Comparison of ENCODE assay signal across 11 cellular contexts in the genomic region with DNA sequence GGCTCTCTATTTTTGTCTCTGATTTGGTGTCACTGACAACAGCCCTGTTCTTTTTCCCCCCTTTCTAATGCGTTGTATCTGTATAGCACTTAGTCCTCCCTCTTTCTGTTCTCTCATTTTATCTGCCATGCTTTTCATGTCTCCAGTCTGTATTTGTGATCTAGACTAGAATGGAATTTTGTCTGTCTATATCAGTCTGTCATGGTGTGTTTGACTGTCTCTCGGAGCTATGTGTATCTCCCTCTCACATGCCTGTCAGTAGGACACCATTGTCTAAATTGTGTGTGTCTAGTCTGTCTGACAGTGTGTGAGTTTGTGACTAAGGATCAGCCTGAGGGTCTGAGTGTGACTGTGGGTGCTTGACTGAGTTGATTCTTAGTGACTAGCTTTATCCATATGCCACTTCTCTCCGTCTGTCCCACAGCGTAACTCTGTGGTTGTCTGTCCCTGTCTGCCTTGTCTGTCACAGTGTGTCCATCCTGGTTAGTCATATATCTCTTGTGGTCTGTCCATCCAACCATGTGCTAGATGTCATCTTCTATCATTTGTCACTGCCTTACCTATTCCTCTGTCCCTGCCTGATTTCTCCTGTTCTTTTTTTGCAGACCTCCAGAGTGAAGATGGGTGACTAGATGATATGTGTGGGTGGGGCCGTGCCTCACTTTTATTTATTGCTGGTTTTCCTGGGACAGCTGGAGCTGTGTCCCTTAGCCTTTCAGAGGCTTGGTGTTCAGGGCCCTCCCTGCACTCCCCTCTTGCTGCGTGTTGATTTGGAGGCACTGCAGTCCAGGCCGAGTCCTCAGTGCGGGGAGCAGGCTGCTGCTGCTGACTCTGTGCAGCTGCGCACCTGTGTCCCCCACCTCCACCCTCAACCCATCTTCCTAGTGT. TPM values are rescaled to one million over a fixed set of nuclear protein-coding genes. Genes with fewer than 3 reads are reported as not detected.
A peak's percentile ranks its signal among the peaks of the same experiment; 100 is the strongest.
DNase-seq lines count a peak whose midpoint lies in the region; ATAC-seq and TF ChIP-seq lines count a peak whose summit lies in the region.
"Had no signal": no experiment of that assay in that cellular context is flagged by ENCODE, and none has a peak within 500 bp of the region (broad histone marks: within the 10 kb centered on the region; RNA-seq: fewer than 3 reads in every experiment).

No MANE protein-coding gene starts in this region.

- intact Hi-C loops in CD14-positive monocyte (cut with micrococcal nuclease): loop anchor here in 1 of 2 donors (10.0 kb wide), 2 partner anchors 323 to 377 kb away; partner anchors contain the start of genes ERI3 and KDM4A
- intact Hi-C loops in activated T-helper 1 cell treated with anti-CD3 and anti-CD28 coated beads, Interleukin-12 subunit alpha, Interleukin-12 subunit beta, Interleukin-2, Interleukin-4 antibody, amounts not matched to agents 30 ng/mL and 10 ng/mL and 1 ng/mL, durations not matched to agents 14 hours and 24 hours and 36 hours (cut with micrococcal nuclease): loop anchor here (10.0 kb wide), 1 partner anchor 613 kb away; the partner anchor contains the start of gene ELOVL1
- intact Hi-C loops in natural killer cell (cut with micrococcal nuclease): no loop called here

- peaks cover 0 to 1% (median 0%) of the 10 kb centered on the region in 7 donors for H3K9me3 Mint-ChIP-seq in CD14-positive monocyte
- no peaks in the 10 kb centered on the region for H3K9me3 Mint-ChIP-seq in HFFc6
- H3K9me3 Mint-ChIP-seq in activated T-helper 1 cell treated with anti-CD3 and anti-CD28 coated beads, Interleukin-12 subunit alpha, Interleukin-12 subunit beta, Interleukin-2, Interleukin-4 antibody, amounts not matched to agents 30 ng/mL and 10 ng/mL and 1 ng/mL, durations not matched to agents 14 hours and 24 hours and 36 hours: no peaks in the 10 kb centered on the region
- H3K9me3 Mint-ChIP-seq in natural killer cell: no peaks in the 10 kb centered on the region

- H3K27ac Mint-ChIP-seq in CD14-positive monocyte: peak overlapping the region; percentile 50 to 75 (median 66)
- peak overlapping the region; percentile 79 for H3K27ac Mint-ChIP-seq in HFFc6
- H3K27ac Mint-ChIP-seq in activated T-helper 1 cell treated with anti-CD3 and anti-CD28 coated beads, Interleukin-12 subunit alpha, Interleukin-12 subunit beta, Interleukin-2, Interleukin-4 antibody, amounts not matched to agents 30 ng/mL and 10 ng/mL and 1 ng/mL, durations not matched to agents 14 hours and 24 hours and 36 hours: no peak overlapping the region
- H3K27ac Mint-ChIP-seq in natural killer cell: peak overlapping the region in 1 of 2 donors; percentile 91

- TF ChIP-seq CTCF in CD14-positive monocyte (IDR thresholded peaks at IDR 0.05): no peak
- no peak for TF ChIP-seq CTCF in HFFc6 (IDR thresholded peaks at IDR 0.05)
- no peak for TF ChIP-seq CTCF in natural killer cell (IDR thresholded peaks at IDR 0.05)

- H3K36me3 Mint-ChIP-seq in CD14-positive monocyte (peaks cover 31 to 32% of the 10 kb centered on the region in 2 donors), HFFc6 (ENCODE audit: low read depth) (peaks cover 37% of the 10 kb centered on the region), natural killer cell (peaks cover 9% of the 10 kb centered on the region)
- H3K36me3 Mint-ChIP-seq in activated T-helper 1 cell treated with anti-CD3 and anti-CD28 coated beads, Interleukin-12 subunit alpha, Interleukin-12 subunit beta, Interleukin-2, Interleukin-4 antibody, amounts not matched to agents 30 ng/mL and 10 ng/mL and 1 ng/mL, durations not matched to agents 14 hours and 24 hours and 36 hours (ENCODE audit: low read depth): peaks cover 38% of the 10 kb centered on the region

- peak overlapping the region; percentile 89 to 99 for H3K4me3 Mint-ChIP-seq in CD14-positive monocyte
- H3K4me3 Mint-ChIP-seq in HFFc6: peak overlapping the region; percentile 85
- peak overlapping the region; percentile 85 for H3K4me3 Mint-ChIP-seq in activated T-helper 1 cell treated with anti-CD3 and anti-CD28 coated beads, Interleukin-12 subunit alpha, Interleukin-12 subunit beta, Interleukin-2, Interleukin-4 antibody, amounts not matched to agents 30 ng/mL and 10 ng/mL and 1 ng/mL, durations not matched to agents 14 hours and 24 hours and 36 hours
- H3K4me3 Mint-ChIP-seq in natural killer cell: peak overlapping the region; percentile 56

- H3K27me3 Mint-ChIP-seq in CD14-positive monocyte (ENCODE audit: low read depth in 3 of 3) (peaks cover 4 to 8% (median 6%) of the 10 kb centered on the region in 3 donors), HFFc6 (ENCODE audit: insufficient read depth) (peaks cover 4% of the 10 kb centered on the region; the same call in 1 of the 2 replicates), natural killer cell (ENCODE audit: low read depth in 2 of 2) (no peaks in the 10 kb centered on the region)
- H3K27me3 Mint-ChIP-seq in activated T-helper 1 cell treated with anti-CD3 and anti-CD28 coated beads, Interleukin-12 subunit alpha, Interleukin-12 subunit beta, Interleukin-2, Interleukin-4 antibody, amounts not matched to agents 30 ng/mL and 10 ng/mL and 1 ng/mL, durations not matched to agents 14 hours and 24 hours and 36 hours (ENCODE audit: insufficient read depth): peaks cover 1% of the 10 kb centered on the region

- ATAC-seq in natural killer cell: no peak
- ATAC-seq: left colon had no signal

- H3K4me1 Mint-ChIP-seq in CD14-positive monocyte (peaks cover 59% of the 10 kb centered on the region), HFFc6 (ENCODE audit: low read depth) (peaks cover 56% of the 10 kb centered on the region), natural killer cell (peaks cover 41 to 68% of the 10 kb centered on the region in 2 donors)
- peaks cover 58% of the 10 kb centered on the region for H3K4me1 Mint-ChIP-seq in activated T-helper 1 cell treated with anti-CD3 and anti-CD28 coated beads, Interleukin-12 subunit alpha, Interleukin-12 subunit beta, Interleukin-2, Interleukin-4 antibody, amounts not matched to agents 30 ng/mL and 10 ng/mL and 1 ng/mL, durations not matched to agents 14 hours and 24 hours and 36 hours (ENCODE audit: low read depth)

- DNase-seq in CD14-positive monocyte (ENCODE audit: low spot score) (no peak), HFFc6 (no peak), natural killer cell (no peak), NCI-H1105 (lab: John Stamatoyannopoulos, UW) (no peak), middle frontal gyrus (ENCODE audit: extremely low spot score, low spot score) (no peak), OCI-M2 (lab: John Stamatoyannopoulos, UW; ENCODE audit: unreplicated experiment) (no peak), kidney glomerular epithelial cell (lab: John Stamatoyannopoulos, UW) (no peak)
- no peak for DNase-seq in activated T-helper 1 cell treated with anti-CD3 and anti-CD28 coated beads, Interleukin-12 subunit alpha, Interleukin-12 subunit beta, Interleukin-2, Interleukin-4 antibody, amounts not matched to agents 30 ng/mL and 10 ng/mL and 1 ng/mL, durations not matched to agents 14 hours and 24 hours and 36 hours (ENCODE audit: low spot score)
- DNase-seq: adrenal gland, NCI-H345 had no signal

RNA-seq across cellular contexts. Expression of gene B4GALT2, which starts 1.4 kb away (rescaled TPM):
- polyA plus RNA-seq in CD14-positive monocyte: under 1 TPM in 1 of 2 donors, not detected in 1; 0.30 TPM
- total RNA-seq in HFFc6 (2021; fragmentation: NEBNext Ultra II Directional; extraction: Animal tissue kit (Norgen Biotek cat#: 25700)): 100 to 1,000 TPM in 2 of 6 experiments, 10 to 100 TPM in 4; 87.8 to 107 (median 98.8) TPM
- 51.2 and 51.3 TPM in 2 replicates for total RNA-seq in activated T-helper 1 cell treated with anti-CD3 and anti-CD28 coated beads, Interleukin-12 subunit alpha, Interleukin-12 subunit beta, Interleukin-2, Interleukin-4 antibody, amounts not matched to agents 30 ng/mL and 10 ng/mL and 1 ng/mL, durations not matched to agents 14 hours and 24 hours and 36 hours
- 1 to 10 TPM; 1.5 to 5.5 (median 2.2) TPM for total RNA-seq in natural killer cell

RNA-seq across cellular contexts. Expression of gene ATP6V0B, which starts 2.9 kb away (rescaled TPM):
- 1,000 to 10,000 TPM in 1 of 2 donors, 100 to 1,000 TPM in 1; 954 to 1,219 TPM for polyA plus RNA-seq in CD14-positive monocyte
- total RNA-seq in HFFc6 (2021; fragmentation: NEBNext Ultra II Directional; extraction: Animal tissue kit (Norgen Biotek cat#: 25700)): 100 to 1,000 TPM; 145 to 191 (median 155) TPM
- 187 and 195 TPM in 2 replicates for total RNA-seq in activated T-helper 1 cell treated with anti-CD3 and anti-CD28 coated beads, Interleukin-12 subunit alpha, Interleukin-12 subunit beta, Interleukin-2, Interleukin-4 antibody, amounts not matched to agents 30 ng/mL and 10 ng/mL and 1 ng/mL, durations not matched to agents 14 hours and 24 hours and 36 hours
- 100 to 1,000 TPM in 2 of 3 donors, 10 to 100 TPM in 1; 76.3 to 115 (median 113) TPM for total RNA-seq in natural killer cell

RNA-seq across cellular contexts. Expression of gene DPH2, which starts 7.8 kb away (rescaled TPM):
- polyA plus RNA-seq in CD14-positive monocyte: 10 to 100 TPM; 13.0 to 14.1 TPM
- 10 to 100 TPM; 19.1 to 22.7 (median 20.8) TPM for total RNA-seq in HFFc6 (2021; fragmentation: NEBNext Ultra II Directional; extraction: Animal tissue kit (Norgen Biotek cat#: 25700))
- total RNA-seq in activated T-helper 1 cell treated with anti-CD3 and anti-CD28 coated beads, Interleukin-12 subunit alpha, Interleukin-12 subunit beta, Interleukin-2, Interleukin-4 antibody, amounts not matched to agents 30 ng/mL and 10 ng/mL and 1 ng/mL, durations not matched to agents 14 hours and 24 hours and 36 hours: 73.8 and 74.8 TPM in 2 replicates
- total RNA-seq in natural killer cell: 10 to 100 TPM; 18.2 to 27.3 (median 18.8) TPM

RNA-seq across cellular contexts. Expression of gene CCDC24, which starts 13.8 kb away (rescaled TPM):
- 1 to 10 TPM; 1.1 to 1.9 TPM for polyA plus RNA-seq in CD14-positive monocyte
- total RNA-seq in HFFc6 (2021; fragmentation: NEBNext Ultra II Directional; extraction: Animal tissue kit (Norgen Biotek cat#: 25700)): 1 to 10 TPM; 5.6 to 7.7 (median 6.5) TPM
- total RNA-seq in activated T-helper 1 cell treated with anti-CD3 and anti-CD28 coated beads, Interleukin-12 subunit alpha, Interleukin-12 subunit beta, Interleukin-2, Interleukin-4 antibody, amounts not matched to agents 30 ng/mL and 10 ng/mL and 1 ng/mL, durations not matched to agents 14 hours and 24 hours and 36 hours: 2.7 TPM in 2 replicates
- 1 to 10 TPM; 3.8 to 5.2 (median 3.9) TPM for total RNA-seq in natural killer cell

RNA-seq across cellular contexts. Expression of gene IPO13, which starts 30.9 kb away (rescaled TPM):
- 10 to 100 TPM; 10.1 to 10.6 TPM for polyA plus RNA-seq in CD14-positive monocyte
- 10 to 100 TPM; 24.0 to 27.8 (median 25.0) TPM for total RNA-seq in HFFc6 (2021; fragmentation: NEBNext Ultra II Directional; extraction: Animal tissue kit (Norgen Biotek cat#: 25700))
- 28.6 and 33.9 TPM in 2 replicates for total RNA-seq in activated T-helper 1 cell treated with anti-CD3 and anti-CD28 coated beads, Interleukin-12 subunit alpha, Interleukin-12 subunit beta, Interleukin-2, Interleukin-4 antibody, amounts not matched to agents 30 ng/mL and 10 ng/mL and 1 ng/mL, durations not matched to agents 14 hours and 24 hours and 36 hours
- 10 to 100 TPM; 18.1 to 22.7 (median 18.4) TPM for total RNA-seq in natural killer cell
